Comparison of ENCODE assay signal across 11 cellular contexts in the genomic region with DNA sequence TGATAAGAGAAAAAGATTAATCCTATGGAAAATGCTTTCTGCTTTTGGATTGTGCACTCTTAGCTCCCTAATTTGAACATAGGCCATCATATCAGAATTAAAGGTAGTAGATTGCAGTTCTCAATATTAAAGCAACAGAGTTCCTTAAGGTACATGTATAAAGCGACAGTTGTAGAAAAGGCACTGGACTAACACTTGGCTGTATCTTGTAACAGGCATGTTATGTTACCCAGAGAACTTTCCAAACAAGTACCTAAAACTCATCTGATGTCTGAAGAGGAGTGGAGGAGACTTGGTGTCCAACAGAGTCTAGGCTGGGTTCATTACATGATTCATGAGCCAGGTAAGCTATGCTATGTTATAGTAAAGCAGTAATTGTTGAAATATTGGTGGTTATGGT. TPM values are rescaled to one million over a fixed set of nuclear protein-coding genes. Genes with fewer than 3 reads are reported as not detected.
DNase-seq lines count a peak whose midpoint lies in the region; ATAC-seq and TF ChIP-seq lines count a peak whose summit lies in the region.
"Had no signal": no experiment of that assay in that cellular context is flagged by ENCODE, and none has a peak within 500 bp of the region (broad histone marks: within the 10 kb centered on the region; RNA-seq: fewer than 3 reads in every experiment).

No MANE protein-coding gene starts in this region.

- no peak for DNase-seq in A673 (ENCODE audit: low spot score)
- DNase-seq in fibroblast of lung (ENCODE audit: low read depth in 2 of 2) = no peak
- no peak for DNase-seq in GM19240 (ENCODE audit: insufficient read length, low spot score)
- DNase-seq: adrenal gland, MV-4-11, tibial artery had no signal

- H3K27me3 ChIP-seq in A673 (replicated peaks; ENCODE audit: insufficient read depth, low read depth, low read length, poor library complexity) (no peaks in the 10 kb centered on the region), SU-DHL-6 (ENCODE audit: low read length) (no peaks in the 10 kb centered on the region), fibroblast of lung (ENCODE audit: control insufficient read depth, insufficient read depth, low read length) (no peaks in the 10 kb centered on the region)
- H3K27me3 ChIP-seq: adrenal gland, tibial artery had no signal

- peaks cover 33% of the 10 kb centered on the region for H4K20me1 ChIP-seq in SU-DHL-6 (ENCODE audit: low read depth, low read length)
- no peaks in the 10 kb centered on the region for H4K20me1 ChIP-seq in fibroblast of lung (ENCODE audit: control insufficient read depth, extremely low read depth, insufficient read depth, low read length)

- H3K9me2 ChIP-seq in SU-DHL-6 (replicated peaks; ENCODE audit: insufficient read depth, low read length) = no peaks in the 10 kb centered on the region

- intact Hi-C loops in A673 (cut with micrococcal nuclease; ENCODE audit: unreplicated experiment) = no loop called here

- POLR2A ChIA-PET in A673 (lab: Charles Lee; ENCODE audit: low non-redundant PET) = interaction anchor here (0.5 to 0.6 kb wide), 2 partner anchors 23 to 50 kb away, joined by 3 to 4 read pairs; no protein-coding TSS in a partner anchor

- H3K4me1 ChIP-seq in A673 (ENCODE audit: insufficient read depth, low read length, poor library complexity, severe bottlenecking) (peaks cover 25% of the 10 kb centered on the region), fibroblast of lung (ENCODE audit: control insufficient read depth, extremely low read depth, insufficient read depth, low read length) (peaks cover 11% of the 10 kb centered on the region)

- peaks cover 73% of the 10 kb centered on the region for H3F3A ChIP-seq in SU-DHL-6 (ENCODE audit: insufficient read depth)

- H3K4me2 ChIP-seq in SU-DHL-6 (ENCODE audit: low read depth, low read length, poor library complexity, severe bottlenecking) = peak overlapping the region; percentile 98
- H3K4me2 ChIP-seq in fibroblast of lung (ENCODE audit: extremely low read depth, insufficient read depth, low read length) = peak overlapping the region; percentile 92

- CTCF ChIA-PET in A673 (lab: Charles Lee) = no interaction called here

- ATAC-seq in GM19351 (IDR thresholded peaks at IDR 0.05; ENCODE audit: unreplicated experiment) = no peak
- no peak for ATAC-seq in HG03175 (IDR thresholded peaks at IDR 0.05; ENCODE audit: unreplicated experiment)
- no peak for ATAC-seq in HG02642 (IDR thresholded peaks at IDR 0.05; ENCODE audit: poor library complexity, unreplicated experiment)

- no peaks in the 10 kb centered on the region for H3K9me3 ChIP-seq in A673 (ENCODE audit: low read depth, low read length, poor library complexity, severe bottlenecking)
- H3K9me3 ChIP-seq in SU-DHL-6 (ENCODE audit: insufficient read depth, low read length) = no peaks in the 10 kb centered on the region
- H3K9me3 ChIP-seq in fibroblast of lung (ENCODE audit: control insufficient read depth, insufficient read depth, low read depth, low read length) = no peaks in the 10 kb centered on the region
- H3K9me3 ChIP-seq: adrenal gland, tibial artery had no signal

- H3K36me3 ChIP-seq in A673 (ENCODE audit: insufficient read depth, low read length, poor library complexity, severe bottlenecking) (peaks cover 53% of the 10 kb centered on the region), SU-DHL-6 (ENCODE audit: low read length) (peaks cover 44% of the 10 kb centered on the region), fibroblast of lung (ENCODE audit: control insufficient read depth, insufficient read depth, low read length) (peaks cover 2% of the 10 kb centered on the region)
- H3K36me3 ChIP-seq: tibial artery had no signal

- peak overlapping the region; percentile 81 for H3K4me3 ChIP-seq in A673 (ENCODE audit: low read depth, low read length, poor library complexity, severe bottlenecking)
- H3K4me3 ChIP-seq in GM12875 (ENCODE audit: low read depth, low read length) = peak overlapping the region; percentile 2
- peak overlapping the region; percentile 94 for H3K4me3 ChIP-seq in SU-DHL-6 (ENCODE audit: insufficient read depth, low read length, poor library complexity, severe bottlenecking)
- H3K4me3 ChIP-seq in fibroblast of lung (replicated peaks in 1 of 4; ENCODE audit: control extremely low read depth in 1 of 4, insufficient read depth in 1 of 4, low read depth in 3 of 4, low read length in 4 of 4) = peak overlapping the region; percentile 84 to 97 (median 88)
- H3K4me3 ChIP-seq: adrenal gland, tibial artery had no signal

- H2AFZ ChIP-seq in SU-DHL-6 (ENCODE audit: low read depth, low read length, severe bottlenecking) (no peak overlapping the region), fibroblast of lung (ENCODE audit: low read length) (no peak overlapping the region)

- TF ChIP-seq CTCF in A673 (conservative IDR thresholded peaks at IDR 0.05; ENCODE audit: low read depth, low read length) (no peak), GM12875 (IDR thresholded peaks at IDR 0.05; ENCODE audit: borderline replicate concordance, insufficient read depth, low read depth, low read length) (no peak), SU-DHL-6 (IDR thresholded peaks at IDR 0.05; ENCODE audit: insufficient read depth, low read length, poor library complexity, severe bottlenecking) (no peak), fibroblast of lung (conservative IDR thresholded peaks at IDR 0.05 in 1 of 2, IDR thresholded peaks at IDR 0.05 in 1 of 2; ENCODE audit: low read depth in 1 of 2, low read length in 2 of 2) (no peak)

- H3K79me2 ChIP-seq in SU-DHL-6 (ENCODE audit: insufficient read depth, low read length) (peaks cover 60% of the 10 kb centered on the region), fibroblast of lung (ENCODE audit: control insufficient read depth, insufficient read depth, low read length) (peaks cover 70% of the 10 kb centered on the region)

- BruUV-seq in A673 (replicated peaks; lab: Mats Ljungman, UMichigan) = no TSS peak

- H3K27ac ChIP-seq in A673 (ENCODE audit: low read depth, low read length, poor library complexity, severe bottlenecking) (peak overlapping the region; percentile 93), SU-DHL-6 (ENCODE audit: low read depth, low read length) (peak overlapping the region; percentile 92), fibroblast of lung (ENCODE audit: insufficient read depth, low read length) (peak overlapping the region; percentile 46)
- H3K27ac ChIP-seq: adrenal gland, tibial artery had no signal

- H3K9ac ChIP-seq in SU-DHL-6 (ENCODE audit: low read length) = peak overlapping the region; percentile 87
- H3K9ac ChIP-seq in fibroblast of lung (ENCODE audit: insufficient read depth, low read length) = no peak overlapping the region

RNA-seq across cellular contexts. Expression of a gene that starts 3.3 kb away (rescaled TPM):
- total RNA-seq in A673 (2021) = 44.4 and 54.1 TPM in 2 replicates
- 29.0 and 33.0 TPM in 2 replicates for total RNA-seq in fibroblast of lung
- 20.9 and 23.0 TPM in 2 replicates for polyA plus RNA-seq in fibroblast of lung
- 11.8 and 13.4 TPM in 2 replicates for polyA plus RNA-seq in fibroblast of lung (2012)
- 10.4 and 16.0 TPM in 2 replicates for polyA minus RNA-seq in fibroblast of lung (ENCODE audit: low replicate concordance)

RNA-seq across cellular contexts. Expression of a gene that starts 4.0 kb away (rescaled TPM):
- total RNA-seq in A673 (2021) = 301 and 344 TPM in 2 replicates
- 25.9 and 69.7 TPM in 2 replicates for total RNA-seq in fibroblast of lung
- polyA plus RNA-seq in fibroblast of lung = 101 and 272 TPM in 2 replicates
- 67.7 and 187 TPM in 2 replicates for polyA plus RNA-seq in fibroblast of lung (2012)
- 14.9 and 22.0 TPM in 2 replicates for polyA minus RNA-seq in fibroblast of lung (ENCODE audit: low replicate concordance)

Comparison
In these comparisons a context has a peak if more than half of its experiments do, and no peak if none do; other contexts are left out.
1. H3K4me3 ChIP-seq: peak in every context shown above with its lines; median percentile 94 in SU-DHL-6; 88 in fibroblast of lung; 81 in A673; 2 in GM12875.